8 cellular contexts compared by ENCODE assay signal in genomic region chr4:56909083-56909981, GRCh38. TPM values are rescaled to one million over a fixed set of nuclear protein-coding genes. Genes with fewer than 3 reads are reported as not detected.
A peak's percentile ranks its signal among the peaks of the same experiment; 100 is the strongest.
DNase-seq lines count a peak whose midpoint lies in the region; ATAC-seq and TF ChIP-seq lines count a peak whose summit lies in the region.

No MANE protein-coding gene starts in this region.

- H3K9me3 ChIP-seq in GM23248 (ENCODE audit: low read depth) (no peaks in the 10 kb centered on the region), WERI-Rb-1 (ENCODE audit: severe bottlenecking) (no peaks in the 10 kb centered on the region), ectodermal cell (ENCODE audit: control insufficient read depth, low read length) (no peaks in the 10 kb centered on the region), right lobe of liver (no peaks in the 10 kb centered on the region)

- H3K27ac ChIP-seq in GM23248: peak overlapping the region; percentile 78
- H3K27ac ChIP-seq in WERI-Rb-1: peak overlapping the region; percentile 65
- peak overlapping the region; percentile 95 for H3K27ac ChIP-seq in ectodermal cell (ENCODE audit: insufficient read depth, low read depth, low read length, poor library complexity, severe bottlenecking)
- H3K27ac ChIP-seq in right lobe of liver: peak overlapping the region; percentile 73 to 94 (median 79)

- DNase-seq in NCI-H146 (lab: John Stamatoyannopoulos, UW) (peak; percentile 10), NCI-H146 treated with DMSO at 0.1 percent for 48 hours (lab: John Stamatoyannopoulos, UW; ENCODE audit: unreplicated experiment) (no peak), GM23248 (peak; percentile 84), KG1 (lab: John Stamatoyannopoulos, UW) (peak; percentile 58), WERI-Rb-1 (peak; percentile 28), right lobe of liver (peak; percentile 51 to 72 (median 58))
- peak; percentile 25 for DNase-seq in stimulated activated CD8-positive, alpha-beta memory T cell treated with anti-CD3 and anti-CD28 coated beads, Interleukin-7, amount 100 ng/mL, for 24 hours (ENCODE audit: low read depth)

- in situ Hi-C loops in GM23248 (cut with MboI): no loop called here

- no peak for TF ChIP-seq POLR2A in right lobe of liver (IDR thresholded peaks at IDR 0.05)

- H3K9me2 ChIP-seq in GM23248 (ENCODE audit: insufficient read depth): no peaks in the 10 kb centered on the region

- H3K27me3 ChIP-seq in GM23248 (replicated peaks; ENCODE audit: insufficient read depth): no peaks in the 10 kb centered on the region
- H3K27me3 ChIP-seq in WERI-Rb-1 (ENCODE audit: insufficient read depth, low read depth, severe bottlenecking): no peaks in the 10 kb centered on the region
- peaks cover 13% of the 10 kb centered on the region for H3K27me3 ChIP-seq in ectodermal cell (ENCODE audit: control insufficient read depth, insufficient read depth, low read length, poor library complexity, severe bottlenecking)
- H3K27me3 ChIP-seq in right lobe of liver: no peaks in the 10 kb centered on the region

- H3K4me1 ChIP-seq in GM23248 (ENCODE audit: insufficient read depth) (peaks cover 21% of the 10 kb centered on the region), ectodermal cell (ENCODE audit: control insufficient read depth, insufficient read depth, low read length) (peaks cover 9% of the 10 kb centered on the region), right lobe of liver (peaks cover 0 to 17% (median 3%) of the 10 kb centered on the region in 4 donors)

- WGBS in GM23248 (ENCODE audit: low coverage in 1 of 2, low lambda C conversion rate in 2 of 2, missing lambda C conversion rate in 2 of 2), 2 experiments: 1 to 3% methylated on average over 34 to 41 of the region's 41 CpGs
- 1% methylated on average over 40 to 41 of the region's 41 CpGs for WGBS in ectodermal cell, 2 experiments
- 1% methylated on average over 23 of the region's 41 CpGs for WGBS in right lobe of liver (ENCODE audit: insufficient coverage, low coverage, low lambda C conversion rate, missing lambda C conversion rate)

- H3K79me2 ChIP-seq in GM23248 (ENCODE audit: insufficient read depth): peaks cover 54% of the 10 kb centered on the region

- ATAC-seq in right lobe of liver: peak; percentile 23 to 43 (median 32)

- peak overlapping the region; percentile 83 for H2AFZ ChIP-seq in GM23248

- no peaks in the 10 kb centered on the region for H3K36me3 ChIP-seq in GM23248 (ENCODE audit: low read depth)
- H3K36me3 ChIP-seq in WERI-Rb-1: peaks cover 6% of the 10 kb centered on the region
- H3K36me3 ChIP-seq in ectodermal cell (ENCODE audit: control insufficient read depth, insufficient read depth, low read length): peaks cover 10% of the 10 kb centered on the region
- peaks cover 0 to 6% (median 0%) of the 10 kb centered on the region in 4 donors for H3K36me3 ChIP-seq in right lobe of liver

- H3K9ac ChIP-seq in GM23248: peak overlapping the region; percentile 86

- TF ChIP-seq CTCF in WERI-Rb-1 (IDR thresholded peaks at IDR 0.05; ENCODE audit: low read depth, low read length) (no peak), right lobe of liver (IDR thresholded peaks at IDR 0.05) (no peak)

- H3K4me3 ChIP-seq in GM23248 (peak overlapping the region; percentile 83), WERI-Rb-1 (ENCODE audit: low read depth, low read length) (peak overlapping the region; percentile 75), ectodermal cell (ENCODE audit: insufficient read depth, low read depth, low read length) (peak overlapping the region; percentile 95), right lobe of liver (peak overlapping the region; percentile 79 to 96 (median 91))

- H4K20me1 ChIP-seq in GM23248 (ENCODE audit: insufficient read depth): 0 out of 2 replicates have a peak, but pooled peaks cover 6% of the 10 kb centered on the region

- H3K4me2 ChIP-seq in GM23248 (ENCODE audit: unreplicated experiment): peak overlapping the region; percentile 83

- peaks cover 32% of the 10 kb centered on the region for H3F3A ChIP-seq in GM23248 (ENCODE audit: insufficient read depth)

- intact Hi-C loops in right lobe of liver (cut with DNase I): no loop called here

RNA-seq across cellular contexts. Expression of gene REST, which starts 1.6 kb away (rescaled TPM):
- 32.9 and 36.7 TPM in 2 replicates for total RNA-seq in GM23248 (2014; rRNA removed; shearing (Covaris generic))
- 54.6 and 60.1 TPM in 2 replicates for polyA plus RNA-seq in GM23248 (2016; fragmentation: Nextera tagmentation; extraction: Ambion mirVana)
- polyA plus RNA-seq in ectodermal cell (2013, experiment 1 of 4): 51.6 TPM
- polyA plus RNA-seq in ectodermal cell (2013, experiment 2 of 4): 52.3 TPM
- polyA plus RNA-seq in ectodermal cell (2013, experiment 3 of 4): 36.9 TPM
- 42.3 TPM for polyA plus RNA-seq in ectodermal cell (2013, experiment 4 of 4)
- total RNA-seq in right lobe of liver: 10 to 100 TPM; 10.6 to 19.3 (median 16.4) TPM
